In the genomic region with DNA sequence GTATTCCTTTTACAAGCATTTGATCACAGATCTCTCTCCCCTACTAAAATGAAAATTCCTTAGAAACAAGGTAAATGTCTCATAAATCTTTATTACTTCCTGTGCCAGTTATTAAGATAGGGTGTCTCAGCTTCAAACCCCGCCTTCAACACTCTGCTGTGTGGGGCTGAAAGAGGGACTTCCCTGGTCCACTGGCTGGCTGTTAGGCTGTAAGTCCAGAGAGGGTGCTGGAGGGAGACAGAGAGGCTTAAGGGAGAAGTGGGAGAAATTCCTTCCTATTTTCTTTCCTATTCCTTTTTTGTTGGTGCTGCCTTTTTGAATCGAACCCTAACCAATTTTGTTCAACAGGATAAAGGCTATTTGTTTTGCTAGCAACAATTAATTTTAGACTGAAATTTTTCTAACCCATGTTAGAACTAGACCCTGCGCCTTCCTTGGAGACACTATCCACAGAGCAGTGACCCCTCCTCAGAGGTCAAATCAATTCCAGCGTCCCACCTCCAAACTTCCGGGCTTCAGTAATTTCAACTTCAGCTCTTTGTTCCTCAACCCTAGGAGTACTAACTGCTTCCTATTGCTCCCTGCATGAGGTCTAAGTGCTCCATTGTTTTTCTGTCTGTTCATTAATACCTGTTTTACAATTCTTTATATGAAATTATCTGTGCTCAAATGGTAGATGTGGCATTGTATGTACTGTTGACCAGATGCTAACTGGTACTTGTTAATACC, we compare ENCODE assay signal across 24 cellular contexts.
DNase-seq lines count a peak whose midpoint lies in the region; ATAC-seq and TF ChIP-seq lines count a peak whose summit lies in the region.
"Had no signal": no experiment of that assay in that cellular context is flagged by ENCODE, and none has a peak within 500 bp of the region (broad histone marks: within the 10 kb centered on the region; RNA-seq: fewer than 3 reads in every experiment).

No MANE protein-coding gene starts in this region.

- H3K9me3 Mint-ChIP-seq in endodermal cell = no peaks in the 10 kb centered on the region
- H3K9me3 Mint-ChIP-seq: CD8-positive, alpha-beta T cell had no signal

- H2AK5ac ChIP-seq in mesendoderm (ENCODE audit: low read length) = no peak overlapping the region

- H3K27ac ChIP-seq in HUES48 (ENCODE audit: low read depth, low read length) (peak overlapping the region; percentile 72), endodermal cell (ENCODE audit: low read depth, low read length) (no peak overlapping the region), mesendoderm (ENCODE audit: low read depth, low read length) (no peak overlapping the region)
- H3K27ac ChIP-seq: 22Rv1, RWPE1 had no signal

- no peak overlapping the region for H3K23ac ChIP-seq in mesendoderm (ENCODE audit: low read length)

- 72 to 86% methylated on average over 1 to 5 of the region's 5 CpGs for WGBS in endodermal cell (ENCODE audit: insufficient coverage in 1 of 2, insufficient read length in 1 of 2), 2 experiments
- no CpG with 5 or more reads among the region's 5 CpGs for WGBS in mesendoderm (ENCODE audit: extremely low coverage, insufficient coverage, low lambda C conversion rate)

- DNase-seq in A172 (ENCODE audit: low spot score) (peak; percentile 15), endodermal cell (no peak), mesendoderm (peak; percentile 45), NCI-H446 (lab: John Stamatoyannopoulos, UW) (no peak), Right ventricle myocardium superior (no peak), NCI-H1930 (lab: John Stamatoyannopoulos, UW) (no peak), T-helper 17 cell (no peak)
- DNase-seq: AML-193; C1 segment of cervical spinal cord; CD8-positive, alpha-beta T cell; GDM1; HCEC 1CT; Karpas-422; MV-4-11; NCI-H1105 treated with DMSO at 0.1 percent for 48 hours; NCI-H1694; NCI-H2081 treated with DMSO at 0.1 percent for 48 hours; NCI-H2171 treated with DMSO at 0.1 percent for 48 hours; NCI-H748 treated with DMSO at 0.1 percent for 48 hours; SIG-M5; SK-N-SH had no signal

- intact Hi-C loops in Right ventricle myocardium superior (cut with DNase I) = no loop called here

- H3K4me3 ChIP-seq in HUES48 (ENCODE audit: low read depth, low read length) (no peak overlapping the region), endodermal cell (ENCODE audit: low read length) (no peak overlapping the region), mesendoderm (ENCODE audit: low read length) (no peak overlapping the region)

- TF ChIP-seq CTCF in endodermal cell (conservative IDR thresholded peaks at IDR 0.05) = peak; percentile 12

- H3K9me3 ChIP-seq in HUES48 (ENCODE audit: control insufficient read depth, insufficient read depth, low read length) (no peaks in the 10 kb centered on the region), endodermal cell (ENCODE audit: control insufficient read depth, low read length) (no peaks in the 10 kb centered on the region), T-helper 17 cell (ENCODE audit: control insufficient read depth, low read length, poor library complexity, severe bottlenecking) (no peaks in the 10 kb centered on the region)
- H3K9me3 ChIP-seq: SK-N-SH had no signal

- no peak overlapping the region for H4K8ac ChIP-seq in mesendoderm (ENCODE audit: low read depth, low read length)

- H3K4ac ChIP-seq in mesendoderm (ENCODE audit: low read depth, low read length) = no peak overlapping the region

- H2BK120ac ChIP-seq in mesendoderm (ENCODE audit: low read depth, low read length) = no peak overlapping the region

- H2BK15ac ChIP-seq in mesendoderm (replicated peaks; ENCODE audit: low read depth) = no peak overlapping the region

- ATAC-seq in Right ventricle myocardium superior (ENCODE audit: poor library complexity) (no peak), T-helper 17 cell (no peak)
- ATAC-seq: CD8-positive, alpha-beta T cell had no signal

- H3K36me3 ChIP-seq in HUES48 (ENCODE audit: control insufficient read depth, insufficient read depth, low read length) (no peaks in the 10 kb centered on the region), endodermal cell (ENCODE audit: control insufficient read depth, insufficient read depth, low read length) (no peaks in the 10 kb centered on the region), mesendoderm (ENCODE audit: control insufficient read depth, insufficient read depth, low read length) (no peaks in the 10 kb centered on the region)

- H3K27ac Mint-ChIP-seq in endodermal cell (no peak overlapping the region), T-helper 17 cell (no peak overlapping the region)
- H3K27ac Mint-ChIP-seq: CD8-positive, alpha-beta T cell had no signal

- H4K5ac ChIP-seq in mesendoderm (ENCODE audit: low read length) = no peak overlapping the region

- H3K79me2 ChIP-seq in mesendoderm (ENCODE audit: control insufficient read depth, insufficient read depth, low read length) = no peaks in the 10 kb centered on the region

- no peak overlapping the region for H3K4me2 ChIP-seq in mesendoderm (ENCODE audit: low read length)
- H3K4me2 ChIP-seq: SK-N-SH had no signal

- H3K36me3 Mint-ChIP-seq in endodermal cell (ENCODE audit: low read depth) = no peaks in the 10 kb centered on the region
- no peaks in the 10 kb centered on the region for H3K36me3 Mint-ChIP-seq in T-helper 17 cell (ENCODE audit: low read depth)
- H3K36me3 Mint-ChIP-seq: CD8-positive, alpha-beta T cell had no signal

- no peaks in the 10 kb centered on the region for H3K27me3 ChIP-seq in HUES48 (ENCODE audit: control insufficient read depth, insufficient read depth, low read length)
- H3K27me3 ChIP-seq in endodermal cell (ENCODE audit: control insufficient read depth, insufficient read depth, low read length, poor library complexity, severe bottlenecking) = no peaks in the 10 kb centered on the region
- H3K27me3 ChIP-seq in mesendoderm (ENCODE audit: insufficient read depth, low read length, poor library complexity) = no peaks in the 10 kb centered on the region

- no peak overlapping the region for H2BK5ac ChIP-seq in mesendoderm (ENCODE audit: low read length)

- H3K79me1 ChIP-seq in mesendoderm (ENCODE audit: low read length) = no peaks in the 10 kb centered on the region

- no peak overlapping the region for H3K4me3 Mint-ChIP-seq in endodermal cell
- H3K4me3 Mint-ChIP-seq in T-helper 17 cell = no peak overlapping the region
- H3K4me3 Mint-ChIP-seq: CD8-positive, alpha-beta T cell had no signal

- no peak overlapping the region for H3K9ac ChIP-seq in HUES48 (ENCODE audit: low read depth, low read length)
- no peak overlapping the region for H3K9ac ChIP-seq in endodermal cell (ENCODE audit: extremely low read depth, low read length, poor library complexity, severe bottlenecking)
- H3K9ac ChIP-seq in mesendoderm (ENCODE audit: low read length) = no peak overlapping the region
- H3K9ac ChIP-seq: SK-N-SH had no signal

- H3K27me3 Mint-ChIP-seq in endodermal cell (ENCODE audit: insufficient read depth) (no peaks in the 10 kb centered on the region), T-helper 17 cell (no peaks in the 10 kb centered on the region)

- H3K4me1 Mint-ChIP-seq in endodermal cell (peaks cover 12% of the 10 kb centered on the region), T-helper 17 cell (no peaks in the 10 kb centered on the region)

- H3K56ac ChIP-seq in mesendoderm (ENCODE audit: low read length) = no peak overlapping the region

- no peak overlapping the region for H3K18ac ChIP-seq in mesendoderm (ENCODE audit: low read length)

- H3K4me1 ChIP-seq in HUES48 (ENCODE audit: control insufficient read depth, insufficient read depth, low read length) (peaks cover 36% of the 10 kb centered on the region), endodermal cell (ENCODE audit: control insufficient read depth, insufficient read depth, low read length) (no peaks in the 10 kb centered on the region), mesendoderm (ENCODE audit: control insufficient read depth, low read depth, low read length) (no peaks in the 10 kb centered on the region)

Comparison
In these comparisons a context has a peak if more than half of its experiments do, and no peak if none do; other contexts are left out.
1. DNase-seq: peak in A172 (single experiment) and mesendoderm (single experiment); none in endodermal cell (single experiment), NCI-H446 (0 of 2), Right ventricle myocardium superior (single experiment), NCI-H1930 (0 of 2) and T-helper 17 cell (0 of 3).